In genomic region chr6:154430494-154430919, GRCh38 we compare ENCODE assay signal across 1 cellular context.
TF ChIP-seq lines count a peak whose summit lies in the region.

No MANE protein-coding gene starts in this region.

TF ChIP-seq in HepG2, 621 proteins besides CTCF, POLR2A, EP300 and RAD21 (continued from another document and continues in another):
- TF ChIP-seq THAP9 (CRISPR knock-in tag; IDR thresholded peaks at IDR 0.05; ENCODE audit: borderline replicate concordance) (no peak), ZNF83 (CRISPR knock-in tag; IDR thresholded peaks at IDR 0.05; ENCODE audit: borderline replicate concordance) (no peak), ZNF235 (CRISPR knock-in tag; IDR thresholded peaks at IDR 0.05; ENCODE audit: borderline replicate concordance) (no peak), SIN3B (IDR thresholded peaks at IDR 0.05; ENCODE audit: low read length) (no peak), RELA (CRISPR knock-in tag; IDR thresholded peaks at IDR 0.05) (no peak), MLLT10 (CRISPR knock-in tag; IDR thresholded peaks at IDR 0.05) (no peak), CBX1 (IDR thresholded peaks at IDR 0.05; ENCODE audit: low read depth) (no peak), MAZ (IDR thresholded peaks at IDR 0.05; ENCODE audit: borderline replicate concordance, low read depth, low read length) (no peak), MAZ (CRISPR knock-in tag; IDR thresholded peaks at IDR 0.05; ENCODE audit: low read depth) (no peak), FLYWCH1 (CRISPR knock-in tag; IDR thresholded peaks at IDR 0.05) (no peak), ARNTL (CRISPR knock-in tag; IDR thresholded peaks at IDR 0.05) (no peak), RERE (CRISPR knock-in tag; IDR thresholded peaks at IDR 0.05; ENCODE audit: low read depth) (no peak), PRMT3 (CRISPR knock-in tag; IDR thresholded peaks at IDR 0.05; ENCODE audit: borderline replicate concordance, low read depth) (no peak), NFIB (CRISPR knock-in tag; IDR thresholded peaks at IDR 0.05; ENCODE audit: borderline replicate concordance) (no peak), ZNF770 (CRISPR knock-in tag; IDR thresholded peaks at IDR 0.05) (no peak), CHD2 (IDR thresholded peaks at IDR 0.05; ENCODE audit: low read depth, low read length) (no peak), JUN (CRISPR knock-in tag; IDR thresholded peaks at IDR 0.05) (no peak), ZNF841 (CRISPR knock-in tag; IDR thresholded peaks at IDR 0.05; ENCODE audit: borderline replicate concordance) (no peak), BHLHE40 (IDR thresholded peaks at IDR 0.05; ENCODE audit: low read length) (no peak), ZNF549 (CRISPR knock-in tag; IDR thresholded peaks at IDR 0.05) (no peak), CHCHD3 (CRISPR knock-in tag; IDR thresholded peaks at IDR 0.05) (no peak), YEATS2 (CRISPR knock-in tag; IDR thresholded peaks at IDR 0.05; ENCODE audit: borderline replicate concordance) (no peak), DBP (CRISPR knock-in tag; IDR thresholded peaks at IDR 0.05; ENCODE audit: not compliant biosample characterization) (no peak), TCF7 (IDR thresholded peaks at IDR 0.05; ENCODE audit: low read depth) (no peak), NR3C1 (CRISPR knock-in tag; IDR thresholded peaks at IDR 0.05) (no peak), MAF1 (CRISPR knock-in tag; IDR thresholded peaks at IDR 0.05; ENCODE audit: borderline replicate concordance) (no peak), GATAD2A (CRISPR knock-in tag; IDR thresholded peaks at IDR 0.05) (peak; percentile 81), ZNF256 (CRISPR knock-in tag; conservative IDR thresholded peaks at IDR 0.05) (no peak), MBNL3 (CRISPR knock-in tag; conservative IDR thresholded peaks at IDR 0.05) (no peak)
- TF ChIP-seq, protein P1, sequence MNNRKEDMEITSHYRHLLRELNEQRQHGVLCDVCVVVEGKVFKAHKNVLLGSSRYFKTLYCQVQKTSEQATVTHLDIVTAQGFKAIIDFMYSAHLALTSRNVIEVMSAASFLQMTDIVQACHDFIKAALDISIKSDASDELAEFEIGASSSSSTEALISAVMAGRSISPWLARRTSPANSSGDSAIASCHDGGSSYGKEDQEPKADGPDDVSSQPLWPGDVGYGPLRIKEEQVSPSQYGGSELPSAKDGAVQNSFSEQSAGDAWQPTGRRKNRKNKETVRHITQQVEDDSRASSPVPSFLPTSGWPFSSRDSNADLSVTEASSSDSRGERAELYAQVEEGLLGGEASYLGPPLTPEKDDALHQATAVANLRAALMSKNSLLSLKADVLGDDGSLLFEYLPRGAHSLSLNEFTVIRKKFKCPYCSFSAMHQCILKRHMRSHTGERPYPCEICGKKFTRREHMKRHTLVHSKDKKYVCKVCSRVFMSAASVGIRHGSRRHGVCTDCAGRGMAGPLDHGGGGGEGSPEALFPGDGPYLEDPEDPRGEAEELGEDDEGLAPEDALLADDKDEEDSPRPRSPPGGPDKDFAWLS (CRISPR knock-in tag; IDR thresholded peaks at IDR 0.05; ENCODE audit: borderline replicate concordance), result no peak
- TF ChIP-seq, protein P2, sequence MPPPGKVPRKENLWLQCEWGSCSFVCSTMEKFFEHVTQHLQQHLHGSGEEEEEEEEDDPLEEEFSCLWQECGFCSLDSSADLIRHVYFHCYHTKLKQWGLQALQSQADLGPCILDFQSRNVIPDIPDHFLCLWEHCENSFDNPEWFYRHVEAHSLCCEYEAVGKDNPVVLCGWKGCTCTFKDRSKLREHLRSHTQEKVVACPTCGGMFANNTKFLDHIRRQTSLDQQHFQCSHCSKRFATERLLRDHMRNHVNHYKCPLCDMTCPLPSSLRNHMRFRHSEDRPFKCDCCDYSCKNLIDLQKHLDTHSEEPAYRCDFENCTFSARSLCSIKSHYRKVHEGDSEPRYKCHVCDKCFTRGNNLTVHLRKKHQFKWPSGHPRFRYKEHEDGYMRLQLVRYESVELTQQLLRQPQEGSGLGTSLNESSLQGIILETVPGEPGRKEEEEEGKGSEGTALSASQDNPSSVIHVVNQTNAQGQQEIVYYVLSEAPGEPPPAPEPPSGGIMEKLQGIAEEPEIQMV (CRISPR knock-in tag; IDR thresholded peaks at IDR 0.05; ENCODE audit: low read depth), result no peak
- TF ChIP-seq, protein P3, sequence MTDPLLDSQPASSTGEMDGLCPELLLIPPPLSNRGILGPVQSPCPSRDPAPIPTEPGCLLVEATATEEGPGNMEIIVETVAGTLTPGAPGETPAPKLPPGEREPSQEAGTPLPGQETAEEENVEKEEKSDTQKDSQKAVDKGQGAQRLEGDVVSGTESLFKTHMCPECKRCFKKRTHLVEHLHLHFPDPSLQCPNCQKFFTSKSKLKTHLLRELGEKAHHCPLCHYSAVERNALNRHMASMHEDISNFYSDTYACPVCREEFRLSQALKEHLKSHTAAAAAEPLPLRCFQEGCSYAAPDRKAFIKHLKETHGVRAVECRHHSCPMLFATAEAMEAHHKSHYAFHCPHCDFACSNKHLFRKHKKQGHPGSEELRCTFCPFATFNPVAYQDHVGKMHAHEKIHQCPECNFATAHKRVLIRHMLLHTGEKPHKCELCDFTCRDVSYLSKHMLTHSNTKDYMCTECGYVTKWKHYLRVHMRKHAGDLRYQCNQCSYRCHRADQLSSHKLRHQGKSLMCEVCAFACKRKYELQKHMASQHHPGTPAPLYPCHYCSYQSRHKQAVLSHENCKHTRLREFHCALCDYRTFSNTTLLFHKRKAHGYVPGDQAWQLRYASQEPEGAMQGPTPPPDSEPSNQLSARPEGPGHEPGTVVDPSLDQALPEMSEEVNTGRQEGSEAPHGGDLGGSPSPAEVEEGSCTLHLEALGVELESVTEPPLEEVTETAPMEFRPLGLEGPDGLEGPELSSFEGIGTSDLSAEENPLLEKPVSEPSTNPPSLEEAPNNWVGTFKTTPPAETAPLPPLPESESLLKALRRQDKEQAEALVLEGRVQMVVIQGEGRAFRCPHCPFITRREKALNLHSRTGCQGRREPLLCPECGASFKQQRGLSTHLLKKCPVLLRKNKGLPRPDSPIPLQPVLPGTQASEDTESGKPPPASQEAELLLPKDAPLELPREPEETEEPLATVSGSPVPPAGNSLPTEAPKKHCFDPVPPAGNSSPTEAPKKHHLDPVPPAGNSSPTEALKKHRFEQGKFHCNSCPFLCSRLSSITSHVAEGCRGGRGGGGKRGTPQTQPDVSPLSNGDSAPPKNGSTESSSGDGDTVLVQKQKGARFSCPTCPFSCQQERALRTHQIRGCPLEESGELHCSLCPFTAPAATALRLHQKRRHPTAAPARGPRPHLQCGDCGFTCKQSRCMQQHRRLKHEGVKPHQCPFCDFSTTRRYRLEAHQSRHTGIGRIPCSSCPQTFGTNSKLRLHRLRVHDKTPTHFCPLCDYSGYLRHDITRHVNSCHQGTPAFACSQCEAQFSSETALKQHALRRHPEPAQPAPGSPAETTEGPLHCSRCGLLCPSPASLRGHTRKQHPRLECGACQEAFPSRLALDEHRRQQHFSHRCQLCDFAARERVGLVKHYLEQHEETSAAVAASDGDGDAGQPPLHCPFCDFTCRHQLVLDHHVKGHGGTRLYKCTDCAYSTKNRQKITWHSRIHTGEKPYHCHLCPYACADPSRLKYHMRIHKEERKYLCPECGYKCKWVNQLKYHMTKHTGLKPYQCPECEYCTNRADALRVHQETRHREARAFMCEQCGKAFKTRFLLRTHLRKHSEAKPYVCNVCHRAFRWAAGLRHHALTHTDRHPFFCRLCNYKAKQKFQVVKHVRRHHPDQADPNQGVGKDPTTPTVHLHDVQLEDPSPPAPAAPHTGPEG (CRISPR knock-in tag; IDR thresholded peaks at IDR 0.05), result no peak
- TF ChIP-seq, protein P4, sequence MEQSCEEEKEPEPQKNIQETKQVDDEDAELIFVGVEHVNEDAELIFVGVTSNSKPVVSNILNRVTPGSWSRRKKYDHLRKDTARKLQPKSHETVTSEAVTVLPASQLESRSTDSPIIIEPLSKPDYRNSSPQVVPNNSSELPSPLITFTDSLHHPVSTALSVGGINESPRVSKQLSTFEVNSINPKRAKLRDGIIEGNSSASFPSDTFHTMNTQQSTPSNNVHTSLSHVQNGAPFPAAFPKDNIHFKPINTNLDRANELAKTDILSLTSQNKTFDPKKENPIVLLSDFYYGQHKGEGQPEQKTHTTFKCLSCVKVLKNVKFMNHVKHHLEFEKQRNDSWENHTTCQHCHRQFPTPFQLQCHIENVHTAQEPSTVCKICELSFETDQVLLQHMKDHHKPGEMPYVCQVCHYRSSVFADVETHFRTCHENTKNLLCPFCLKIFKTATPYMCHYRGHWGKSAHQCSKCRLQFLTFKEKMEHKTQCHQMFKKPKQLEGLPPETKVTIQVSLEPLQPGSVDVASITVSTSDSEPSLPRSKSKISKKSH (CRISPR knock-in tag; IDR thresholded peaks at IDR 0.05; ENCODE audit: borderline replicate concordance), result no peak
